Comparison of ENCODE assay signal across 8 cellular contexts in the genomic region with DNA sequence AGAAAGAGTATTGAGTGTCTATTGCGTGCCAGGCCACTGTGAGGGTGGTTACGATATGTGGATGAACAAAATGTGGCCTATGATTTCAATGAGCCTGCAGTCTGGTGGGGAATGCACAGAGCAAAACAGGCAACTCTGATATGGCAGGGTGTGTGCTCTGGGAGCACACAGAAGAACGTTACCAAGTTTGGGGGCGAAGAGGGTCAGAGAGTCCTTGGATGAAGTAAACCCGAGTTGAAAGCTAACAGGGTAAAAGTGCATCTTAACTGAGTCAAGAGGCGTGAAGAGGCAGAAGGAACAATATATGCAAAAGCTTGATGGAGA. TPM values are rescaled to one million over a fixed set of nuclear protein-coding genes. Genes with fewer than 3 reads are reported as not detected.
DNase-seq lines count a peak whose midpoint lies in the region; ATAC-seq and TF ChIP-seq lines count a peak whose summit lies in the region.

No MANE protein-coding gene starts in this region.

- H3K27me3 Mint-ChIP-seq in endothelial cell (ENCODE audit: unreplicated experiment) = no peaks in the 10 kb centered on the region

- no peak overlapping the region for H2BK5ac ChIP-seq in neuronal stem cell (ENCODE audit: low read length)

- H3K36me3 ChIP-seq in neuronal stem cell (replicated peaks in 1 of 2; ENCODE audit: control insufficient read depth in 2 of 2, insufficient read depth in 2 of 2, low read length in 2 of 2) = peaks cover 0 to 9% of the 10 kb centered on the region in 2 donors

- H3K14ac ChIP-seq in neuronal stem cell (ENCODE audit: low read length) = no peak overlapping the region

- no peak for TF ChIP-seq POLR2A in NB4 (IDR thresholded peaks at IDR 0.05; ENCODE audit: extremely low read depth, insufficient read length)

- peaks cover 3 to 4% of the 10 kb centered on the region in 2 donors for H3K4me1 ChIP-seq in neuronal stem cell (ENCODE audit: control insufficient read depth in 2 of 2, insufficient read depth in 1 of 2, low read depth in 1 of 2, low read length in 2 of 2)

- H3K27ac Mint-ChIP-seq in endothelial cell (ENCODE audit: unreplicated experiment) = peak overlapping the region; percentile 98

- no peaks in the 10 kb centered on the region for H3K9me3 ChIP-seq in neuronal stem cell (replicated peaks in 1 of 2; ENCODE audit: control insufficient read depth in 2 of 2, insufficient read depth in 1 of 2, low read depth in 1 of 2, low read length in 2 of 2)

- H3K9me3 Mint-ChIP-seq in endothelial cell (ENCODE audit: unreplicated experiment) = no peaks in the 10 kb centered on the region

- no peaks in the 10 kb centered on the region for H3K79me1 ChIP-seq in neuronal stem cell (ENCODE audit: low read depth, low read length)

- no peaks in the 10 kb centered on the region for H3K36me3 Mint-ChIP-seq in endothelial cell (ENCODE audit: low read depth, unreplicated experiment)

- peak overlapping the region; percentile 39 for H3K27ac ChIP-seq in neuronal stem cell (replicated peaks; ENCODE audit: low read length)

- H3K4me3 Mint-ChIP-seq in endothelial cell (ENCODE audit: unreplicated experiment) = peak overlapping the region; percentile 96

- H2BK120ac ChIP-seq in neuronal stem cell (ENCODE audit: low read depth, low read length) = no peak overlapping the region

- ATAC-seq in HG03432 (IDR thresholded peaks at IDR 0.05; ENCODE audit: unreplicated experiment) = no peak

- H2AK5ac ChIP-seq in neuronal stem cell (ENCODE audit: low read depth, low read length) = no peak overlapping the region

- whole genome bisulfite sequencing in neuronal stem cell (ENCODE audit: extremely low coverage in 2 of 2, insufficient read length in 2 of 2, insufficient replicate concordance in 1 of 2), 2 donors = no CpG with 5 or more reads among the region's 6 CpGs

- no peak overlapping the region for H2BK12ac ChIP-seq in neuronal stem cell (ENCODE audit: low read length)

- H3K27me3 ChIP-seq in neuronal stem cell (ENCODE audit: control insufficient read depth in 3 of 3, insufficient read depth in 3 of 3, low read depth in 1 of 3, low read length in 3 of 3) = no peaks in the 10 kb centered on the region

- peak overlapping the region; percentile 5 for H3K18ac ChIP-seq in neuronal stem cell (ENCODE audit: low read length)

- peak overlapping the region; percentile 66 for H3K4me3 ChIP-seq in GM08714 (ENCODE audit: low read length)
- peak overlapping the region; percentile 91 for H3K4me3 ChIP-seq in NB4 (ENCODE audit: low read depth, low read length)
- H3K4me3 ChIP-seq in neuronal stem cell (ENCODE audit: low read length in 2 of 2) = peak overlapping the region; percentile 98 to 99

- no peak overlapping the region for H4K91ac ChIP-seq in neuronal stem cell (ENCODE audit: low read depth, low read length, poor library complexity)

- peak overlapping the region; percentile 66 for H3K4me2 ChIP-seq in neuronal stem cell (ENCODE audit: insufficient read depth, low read length, poor library complexity, severe bottlenecking)

- H2BK15ac ChIP-seq in neuronal stem cell (ENCODE audit: low read length) = no peak overlapping the region

- peak overlapping the region; percentile 99 for H2AFZ ChIP-seq in neuronal stem cell (ENCODE audit: low read length)

- no peak for DNase-seq in NB4 (ENCODE audit: low read depth)
- DNase-seq in endothelial cell (ENCODE audit: low spot score) = no peak
- DNase-seq in neuronal stem cell (ENCODE audit: low spot score) = no peak
- no peak for DNase-seq in DMS153 treated with DMSO at 0.1 percent for 48 hours (lab: John Stamatoyannopoulos, UW; ENCODE audit: unreplicated experiment)
- DNase-seq in activated effector memory CD4-positive, alpha-beta T cell treated with Interleukin-2 at 50 U/mL for 16 hours = no peak
- DNase-seq in activated CD8-positive, alpha-beta memory T cell treated with anti-CD3 and anti-CD28 coated beads for 24 hours = no peak

- no peak overlapping the region for H3K9ac ChIP-seq in neuronal stem cell (ENCODE audit: low read depth, low read length, poor library complexity)

- TF ChIP-seq CTCF in NB4 (IDR thresholded peaks at IDR 0.05; ENCODE audit: low read depth, low read length) = no peak
- no peak for TF ChIP-seq CTCF in endothelial cell (IDR thresholded peaks at IDR 0.05; ENCODE audit: unreplicated experiment)

- no peak overlapping the region for H3K4ac ChIP-seq in neuronal stem cell (ENCODE audit: low read length)

- no peak overlapping the region for H3K23ac ChIP-seq in neuronal stem cell (ENCODE audit: low read depth, low read length, poor library complexity)

- H4K8ac ChIP-seq in neuronal stem cell (ENCODE audit: low read depth, low read length) = peak overlapping the region; percentile 53

- peaks cover 11% of the 10 kb centered on the region for H3K4me1 Mint-ChIP-seq in endothelial cell (ENCODE audit: unreplicated experiment)

RNA-seq across cellular contexts. Expression of a gene that starts 0.3 kb away (rescaled TPM):
- total RNA-seq in endothelial cell (ENCODE audit: unreplicated experiment) = 35.6 TPM
- 56.0 TPM for polyA plus RNA-seq in neuronal stem cell (2013, experiment 1 of 2)
- polyA plus RNA-seq in neuronal stem cell (2013, experiment 2 of 2) = 51.1 TPM

RNA-seq across cellular contexts. Expression of a gene that starts 0.6 kb away (rescaled TPM):
- total RNA-seq in endothelial cell (ENCODE audit: unreplicated experiment) = 1.4 TPM
- polyA plus RNA-seq in neuronal stem cell (2013, experiment 1 of 2) = 2.1 TPM
- 2.0 TPM for polyA plus RNA-seq in neuronal stem cell (2013, experiment 2 of 2)

RNA-seq across cellular contexts. Expression of a gene that starts 8.2 kb away (rescaled TPM):
- total RNA-seq in endothelial cell (ENCODE audit: unreplicated experiment) = 35.8 TPM
- polyA plus RNA-seq in neuronal stem cell (2013, experiment 1 of 2) = 44.7 TPM
- 48.8 TPM for polyA plus RNA-seq in neuronal stem cell (2013, experiment 2 of 2)

RNA-seq across cellular contexts. Expression of a gene that starts 32.0 kb away (rescaled TPM):
- not detected for total RNA-seq in endothelial cell (ENCODE audit: unreplicated experiment)
- polyA plus RNA-seq in neuronal stem cell (2013, experiment 1 of 2) = 2.4 TPM
- 2.2 TPM for polyA plus RNA-seq in neuronal stem cell (2013, experiment 2 of 2)

RNA-seq across cellular contexts. Expression of a gene that starts 32.9 kb away (rescaled TPM):
- total RNA-seq in endothelial cell (ENCODE audit: unreplicated experiment) = not detected
- polyA plus RNA-seq in neuronal stem cell (2013, experiment 1 of 2) = 0.14 TPM
- polyA plus RNA-seq in neuronal stem cell (2013, experiment 2 of 2) = 0.21 TPM
